ENCODE assay signal across 16 cellular contexts in the genomic region with DNA sequence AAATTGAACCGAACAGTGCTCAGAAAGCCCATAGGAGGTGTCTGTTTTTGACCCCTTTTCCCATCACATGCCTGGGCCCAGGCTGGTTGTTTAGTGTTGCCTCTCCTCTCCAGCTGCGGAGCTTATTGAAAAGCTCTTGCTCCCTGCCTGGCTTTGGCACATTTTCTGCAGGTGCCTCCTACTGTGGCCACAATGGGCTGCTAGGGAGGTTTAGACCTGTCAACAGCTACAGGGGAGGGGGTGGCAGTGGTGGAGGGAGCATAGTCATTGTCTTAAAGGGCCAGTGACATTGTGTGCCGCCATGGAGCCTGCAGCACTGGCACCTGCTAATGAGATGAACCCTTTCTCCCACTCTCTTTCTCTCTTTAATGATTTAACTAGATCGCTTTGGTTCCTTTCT.
DNase-seq lines count a peak whose midpoint lies in the region; ATAC-seq and TF ChIP-seq lines count a peak whose summit lies in the region.
"Had no signal": no experiment of that assay in that cellular context is flagged by ENCODE, and none has a peak within 500 bp of the region (broad histone marks: within the 10 kb centered on the region; RNA-seq: fewer than 3 reads in every experiment).

No MANE protein-coding gene starts in this region.

- H3K27ac ChIP-seq in HEK293 (ENCODE audit: extremely low read depth, low read depth, low read length) = no peak overlapping the region
- H3K27ac ChIP-seq: BLaER1 treated with 17β-estradiol and CSF1 and Interleukin-3, amounts not matched to agents 10 nM and 100 nM; esophagus squamous epithelium; lower lobe of right lung had no signal

- DNase-seq in NCI-H2081 (lab: John Stamatoyannopoulos, UW) = peak; percentile 90 to 97
- DNase-seq in RPMI8226 = peak; percentile 75
- peak; percentile 81 for DNase-seq in iPS-NIHi7 (ENCODE audit: extremely low spot score)
- DNase-seq in GM13977 (ENCODE audit: low spot score) = no peak
- DNase-seq in DMS79 (lab: John Stamatoyannopoulos, UW) = no peak
- DNase-seq in NOMO-1 (lab: John Stamatoyannopoulos, UW; ENCODE audit: unreplicated experiment in 2 of 2) = no peak
- DNase-seq: activated CD4-positive, alpha-beta T cell treated with anti-CD3 and anti-CD28 coated beads, Interleukin-2, amount 50 U/mL, for 1 hour; amygdala; esophagus squamous epithelium; lower lobe of right lung; NCI-H226; stimulated activated naive CD4-positive, alpha-beta T cell treated with Interleukin-2 at 50 U/mL for 16 hours; T1000 had no signal

- H3K36me3 ChIP-seq in HEK293 (ENCODE audit: control insufficient read depth in 2 of 2, insufficient read depth in 1 of 2, low read length in 2 of 2) = no peaks in the 10 kb centered on the region
- H3K36me3 ChIP-seq: BLaER1 treated with 17β-estradiol and CSF1 and Interleukin-3, amounts not matched to agents 10 nM and 100 nM; lower lobe of right lung had no signal

- H3K4me1 ChIP-seq in HEK293 (ENCODE audit: control insufficient read depth, insufficient read depth, low read length) = no peaks in the 10 kb centered on the region
- H3K4me1 ChIP-seq: esophagus squamous epithelium, lower lobe of right lung had no signal

- H3K4me3 ChIP-seq in HEK293 (ENCODE audit: low read depth, low read length) = no peak overlapping the region
- H3K4me3 ChIP-seq: BLaER1 treated with 17β-estradiol and CSF1 and Interleukin-3, amounts not matched to agents 10 nM and 100 nM; esophagus squamous epithelium; lower lobe of right lung had no signal

- CTCF ChIA-PET in HEK293 (lab: Yijun Ruan, JAX) = interaction anchor here (0.6 to 2.6 kb wide), 8 partner anchors 10 to 599 kb away, joined by 3 to 9 read pairs (median 3); no protein-coding TSS in a partner anchor

- no peaks in the 10 kb centered on the region for H3K9me3 ChIP-seq in HEK293 (ENCODE audit: control insufficient read depth, insufficient read depth, low read depth, low read length)
- H3K9me3 ChIP-seq: BLaER1 treated with 17β-estradiol and CSF1 and Interleukin-3, amounts not matched to agents 10 nM and 100 nM; esophagus squamous epithelium; lower lobe of right lung had no signal

- TF ChIP-seq CTCF in HEK293 (tag by site-specific recombination; IDR thresholded peaks at IDR 0.05) = no peak
- no peak for TF ChIP-seq CTCF in GM13977 (IDR thresholded peaks at IDR 0.05; ENCODE audit: extremely low read depth, insufficient read depth, missing control alignments)

- in situ Hi-C loops in GM13977 (cut with MboI; ENCODE audit: low pct_unique_long_range_greater_than_20kb, low sequenced_read_pairs, unreplicated experiment) = no loop called here

- POLR2A ChIA-PET in HEK293 (lab: Yijun Ruan, JAX) = no interaction called here

- ATAC-seq in HG02763 (IDR thresholded peaks at IDR 0.05; ENCODE audit: unreplicated experiment) = no peak
- ATAC-seq: lower lobe of right lung had no signal

TF ChIP-seq in HEK293, 187 proteins besides CTCF, POLR2A, EP300 and RAD21:
- TF ChIP-seq, protein P1, sequence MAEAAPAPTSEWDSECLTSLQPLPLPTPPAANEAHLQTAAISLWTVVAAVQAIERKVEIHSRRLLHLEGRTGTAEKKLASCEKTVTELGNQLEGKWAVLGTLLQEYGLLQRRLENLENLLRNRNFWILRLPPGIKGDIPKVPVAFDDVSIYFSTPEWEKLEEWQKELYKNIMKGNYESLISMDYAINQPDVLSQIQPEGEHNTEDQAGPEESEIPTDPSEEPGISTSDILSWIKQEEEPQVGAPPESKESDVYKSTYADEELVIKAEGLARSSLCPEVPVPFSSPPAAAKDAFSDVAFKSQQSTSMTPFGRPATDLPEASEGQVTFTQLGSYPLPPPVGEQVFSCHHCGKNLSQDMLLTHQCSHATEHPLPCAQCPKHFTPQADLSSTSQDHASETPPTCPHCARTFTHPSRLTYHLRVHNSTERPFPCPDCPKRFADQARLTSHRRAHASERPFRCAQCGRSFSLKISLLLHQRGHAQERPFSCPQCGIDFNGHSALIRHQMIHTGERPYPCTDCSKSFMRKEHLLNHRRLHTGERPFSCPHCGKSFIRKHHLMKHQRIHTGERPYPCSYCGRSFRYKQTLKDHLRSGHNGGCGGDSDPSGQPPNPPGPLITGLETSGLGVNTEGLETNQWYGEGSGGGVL (tag by site-specific recombination; IDR thresholded peaks at IDR 0.05) = no peak
- TF ChIP-seq ZNF341 (tag by site-specific recombination; IDR thresholded peaks at IDR 0.05; ENCODE audit: low read depth) (peak; percentile 58), ZIC2 (tag by site-specific recombination; IDR thresholded peaks at IDR 0.05) (peak; percentile 98), KLF9 (tag by site-specific recombination; IDR thresholded peaks at IDR 0.05; ENCODE audit: low read depth) (no peak)

Comparison
In these comparisons a context has a peak if more than half of its experiments do, and no peak if none do; other contexts are left out.
1. DNase-seq: peak in NCI-H2081 (2 of 2), RPMI8226 (single experiment) and iPS-NIHi7 (single experiment); none in GM13977 (single experiment), DMS79 (single experiment) and NOMO-1 (0 of 2).